In the genomic region with DNA sequence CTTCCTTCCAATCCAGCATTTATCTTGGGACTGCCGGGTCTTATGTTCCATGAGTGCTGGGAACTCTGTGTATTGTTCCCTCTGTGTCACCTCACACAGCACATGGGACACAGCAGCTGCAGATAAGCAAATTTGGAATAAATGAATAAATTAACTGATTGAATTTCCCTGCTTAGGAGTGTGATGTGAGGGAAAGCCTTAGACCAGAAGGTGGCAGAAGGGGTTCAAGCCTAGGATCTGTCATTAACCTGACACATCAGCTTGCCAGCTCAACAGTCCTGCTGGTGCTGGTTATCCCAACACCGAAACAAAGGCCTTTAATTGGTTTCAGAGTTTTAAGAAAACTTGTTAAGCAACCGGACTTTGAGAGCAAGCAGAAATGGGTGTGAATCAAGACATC, we compare ENCODE assay signal across 14 cellular contexts.
A peak's percentile ranks its signal among the peaks of the same experiment; 100 is the strongest.
DNase-seq lines count a peak whose midpoint lies in the region; TF ChIP-seq lines count a peak whose summit lies in the region.
"Had no signal": no experiment of that assay in that cellular context is flagged by ENCODE, and none has a peak within 500 bp of the region (broad histone marks: within the 10 kb centered on the region; RNA-seq: fewer than 3 reads in every experiment).

No MANE protein-coding gene starts in this region.

- peaks cover 46% of the 10 kb centered on the region for H3K4me1 ChIP-seq in DOHH2 (ENCODE audit: control insufficient read depth, low read length)
- H3K4me1 ChIP-seq in mesendoderm (ENCODE audit: control insufficient read depth, low read depth, low read length), result peaks cover 3% of the 10 kb centered on the region
- H3K4me1 ChIP-seq: pancreas had no signal

- H2AK5ac ChIP-seq in mesendoderm (ENCODE audit: low read length), result no peak overlapping the region

- H3K4me2 ChIP-seq in DOHH2 (ENCODE audit: low read length), result no peak overlapping the region
- no peak overlapping the region for H3K4me2 ChIP-seq in mesendoderm (ENCODE audit: low read length)

- H3K56ac ChIP-seq in mesendoderm (ENCODE audit: low read length), result no peak overlapping the region

- no peaks in the 10 kb centered on the region for H3K9me2 ChIP-seq in DOHH2 (replicated peaks; ENCODE audit: control insufficient read depth, low read length)

- H3F3A ChIP-seq in DOHH2 (ENCODE audit: control insufficient read depth, insufficient read depth), result no peaks in the 10 kb centered on the region

- no peak overlapping the region for H3K23ac ChIP-seq in mesendoderm (ENCODE audit: low read length)

- no peak overlapping the region for H2BK120ac ChIP-seq in mesendoderm (ENCODE audit: low read depth, low read length)

- H3K9ac ChIP-seq in mesendoderm (ENCODE audit: low read length), result no peak overlapping the region

- H3K27ac ChIP-seq in DOHH2 (ENCODE audit: low read depth, low read length), result no peak overlapping the region
- no peak overlapping the region for H3K27ac ChIP-seq in mesendoderm (ENCODE audit: low read depth, low read length)
- H3K27ac ChIP-seq: pancreas, stomach had no signal

- H3K27me3 ChIP-seq in DOHH2 (ENCODE audit: control insufficient read depth, low read length) (no peaks in the 10 kb centered on the region), mesendoderm (ENCODE audit: insufficient read depth, low read length, poor library complexity) (no peaks in the 10 kb centered on the region)
- H3K27me3 ChIP-seq: pancreas, stomach had no signal

- TF ChIP-seq CTCF in DOHH2 (IDR thresholded peaks at IDR 0.05; ENCODE audit: low read depth, low read length, poor library complexity, severe bottlenecking), result peak; percentile 45

- no peaks in the 10 kb centered on the region for H3K9me3 ChIP-seq in DOHH2 (ENCODE audit: control insufficient read depth, insufficient read depth, low read length)
- H3K9me3 ChIP-seq: pancreas, stomach had no signal

- H3K79me2 ChIP-seq in DOHH2 (ENCODE audit: control insufficient read depth, low read length), result no peaks in the 10 kb centered on the region
- no peaks in the 10 kb centered on the region for H3K79me2 ChIP-seq in mesendoderm (ENCODE audit: control insufficient read depth, insufficient read depth, low read length)

- no peak overlapping the region for H2BK5ac ChIP-seq in mesendoderm (ENCODE audit: low read length)

- H3K4me3 ChIP-seq in DOHH2 (ENCODE audit: low read length) (no peak overlapping the region), mesendoderm (ENCODE audit: low read length) (no peak overlapping the region)
- H3K4me3 ChIP-seq: pancreas, stomach had no signal

- no peak overlapping the region for H4K5ac ChIP-seq in mesendoderm (ENCODE audit: low read length)

- no peak overlapping the region for H2BK15ac ChIP-seq in mesendoderm (replicated peaks; ENCODE audit: low read depth)

- H3K36me3 ChIP-seq in DOHH2 (ENCODE audit: control insufficient read depth, low read length) (no peaks in the 10 kb centered on the region), mesendoderm (ENCODE audit: control insufficient read depth, insufficient read depth, low read length) (no peaks in the 10 kb centered on the region)
- H3K36me3 ChIP-seq: pancreas, stomach had no signal

- H4K20me1 ChIP-seq in DOHH2 (ENCODE audit: control insufficient read depth, insufficient read depth, low read depth, low read length), result no peaks in the 10 kb centered on the region

- H3K18ac ChIP-seq in mesendoderm (ENCODE audit: low read length), result no peak overlapping the region

- no peak overlapping the region for H4K8ac ChIP-seq in mesendoderm (ENCODE audit: low read depth, low read length)

- H3K4ac ChIP-seq in mesendoderm (ENCODE audit: low read depth, low read length), result no peak overlapping the region

- peak; percentile 44 for DNase-seq in NAMALWA (ENCODE audit: low spot score)
- peak; percentile 53 for DNase-seq in cerebellar cortex (ENCODE audit: low spot score)
- peak; percentile 78 for DNase-seq in mesendoderm
- DNase-seq in NCI-H146 (lab: John Stamatoyannopoulos, UW), result no peak
- DNase-seq in DMS114 treated with DMSO at 0.1 percent for 48 hours (lab: John Stamatoyannopoulos, UW; ENCODE audit: unreplicated experiment), result no peak
- DNase-seq in NCI-H774 (lab: John Stamatoyannopoulos, UW), result no peak
- no peak for DNase-seq in middle frontal gyrus (ENCODE audit: extremely low spot score, low spot score)
- DNase-seq: activated CD8-positive, alpha-beta T cell treated with anti-CD3 and anti-CD28 coated beads, Interleukin-2, amount 10 ng/mL, durations not matched to agents 7 days and 5 days; CD8-positive, alpha-beta T cell; pancreas; stimulated activated CD4-positive, alpha-beta T cell treated with anti-CD3 and anti-CD28 coated beads, Interleukin-4, amount 100 ng/mL, for 24 hours; stomach; T-helper 1 cell had no signal

- no CpG with 5 or more reads among the region's 3 CpGs for WGBS in mesendoderm (ENCODE audit: extremely low coverage, insufficient coverage, low lambda C conversion rate)

- H3K79me1 ChIP-seq in mesendoderm (ENCODE audit: low read length), result no peaks in the 10 kb centered on the region

Comparison
In these comparisons a context has a peak if more than half of its experiments do, and no peak if none do; other contexts are left out.
1. DNase-seq: peak in NAMALWA (single experiment), cerebellar cortex (single experiment) and mesendoderm (single experiment); none in NCI-H146 (single experiment), DMS114 treated with DMSO at 0.1 percent for 48 hours (single experiment), NCI-H774 (single experiment) and middle frontal gyrus (single experiment).